ENCODE assay signal across 16 cellular contexts in genomic region chr13:47000166-47000565, GRCh38.
A peak's percentile ranks its signal among the peaks of the same experiment; 100 is the strongest.
DNase-seq lines count a peak whose midpoint lies in the region; ATAC-seq and TF ChIP-seq lines count a peak whose summit lies in the region.
"Had no signal": no experiment of that assay in that cellular context is flagged by ENCODE, and none has a peak within 500 bp of the region (broad histone marks: within the 10 kb centered on the region; RNA-seq: fewer than 3 reads in every experiment).

No MANE protein-coding gene starts in this region.

- H3K36me3 Mint-ChIP-seq in activated CD4-positive, alpha-beta memory T cell treated with anti-CD3 and anti-CD28 coated beads, Interleukin-2, amount 10 ng/mL, durations not matched to agents 7 days and 5 days (ENCODE audit: low read depth), result no peaks in the 10 kb centered on the region

- no peak overlapping the region for H3K27ac Mint-ChIP-seq in activated CD4-positive, alpha-beta memory T cell treated with anti-CD3 and anti-CD28 coated beads, Interleukin-2, amount 10 ng/mL, durations not matched to agents 7 days and 5 days

- dilution Hi-C loops in mammary epithelial cell (cut with HindIII; ENCODE audit: low sequenced_read_pairs), result no loop called here

- BruUV-seq in mammary epithelial cell (replicated peaks; lab: Mats Ljungman, UMichigan), result no TSS peak

- 54% methylated on average over 3 of the region's 3 CpGs for WGBS in mammary epithelial cell (ENCODE audit: low coverage, missing lambda C conversion rate)

- no peak overlapping the region for H2AFZ ChIP-seq in mammary epithelial cell (ENCODE audit: low read depth, low read length)

- no peak overlapping the region for H3K4me3 ChIP-seq in mammary epithelial cell (replicated peaks in 1 of 3; ENCODE audit: insufficient read depth in 1 of 3, low read depth in 2 of 3, low read length in 3 of 3)
- H3K4me3 ChIP-seq: Peyer's patch had no signal

- no peaks in the 10 kb centered on the region for H4K20me1 ChIP-seq in mammary epithelial cell (ENCODE audit: insufficient read depth, low read length)

- no peak overlapping the region for H3K27ac ChIP-seq in mammary epithelial cell (ENCODE audit: insufficient read depth, low read depth, low read length)
- H3K27ac ChIP-seq: C4-2B, Peyer's patch had no signal

- intact Hi-C loops in mammary epithelial cell (cut with micrococcal nuclease), result no loop called here

- no peak overlapping the region for H3K9ac ChIP-seq in mammary epithelial cell (ENCODE audit: insufficient read depth, low read length)

- H3K9me3 ChIP-seq in mammary epithelial cell (replicated peaks; ENCODE audit: insufficient read depth, low read length), result no peaks in the 10 kb centered on the region
- H3K9me3 ChIP-seq: Peyer's patch had no signal

- in situ Hi-C loops in mammary epithelial cell (cut with MboI; ENCODE audit: low sequenced_read_pairs in 2 of 2), result no loop called here

- TF ChIP-seq CTCF in mammary epithelial cell (conservative IDR thresholded peaks at IDR 0.05 in 1 of 2, IDR thresholded peaks at IDR 0.05 in 1 of 2; ENCODE audit: extremely low read depth in 1 of 2, insufficient read depth in 1 of 2, low read depth in 1 of 2, low read length in 2 of 2), result no peak

- no peaks in the 10 kb centered on the region for H3K9me3 Mint-ChIP-seq in activated CD4-positive, alpha-beta memory T cell treated with anti-CD3 and anti-CD28 coated beads, Interleukin-2, amount 10 ng/mL, durations not matched to agents 7 days and 5 days

- H3K27me3 Mint-ChIP-seq in activated CD4-positive, alpha-beta memory T cell treated with anti-CD3 and anti-CD28 coated beads, Interleukin-2, amount 10 ng/mL, durations not matched to agents 7 days and 5 days, result peaks cover 3% of the 10 kb centered on the region

- H3K4me2 ChIP-seq in mammary epithelial cell (ENCODE audit: insufficient read depth, low read depth, low read length), result no peak overlapping the region

- POLR2A ChIA-PET in activated CD4-positive, alpha-beta memory T cell treated with anti-CD3 and anti-CD28 coated beads, Interleukin-2, amount 10 ng/mL, durations not matched to agents 7 days and 5 days (lab: Charles Lee), result no interaction called here

- H3K4me1 ChIP-seq in mammary epithelial cell (ENCODE audit: insufficient read depth, low read length), result no peaks in the 10 kb centered on the region
- H3K4me1 ChIP-seq: Peyer's patch had no signal

- H3K4me3 Mint-ChIP-seq in activated CD4-positive, alpha-beta memory T cell treated with anti-CD3 and anti-CD28 coated beads, Interleukin-2, amount 10 ng/mL, durations not matched to agents 7 days and 5 days, result no peak overlapping the region

- H3K79me2 ChIP-seq in mammary epithelial cell (ENCODE audit: insufficient read depth, low read length), result no peaks in the 10 kb centered on the region

- H3K4me1 Mint-ChIP-seq in activated CD4-positive, alpha-beta memory T cell treated with anti-CD3 and anti-CD28 coated beads, Interleukin-2, amount 10 ng/mL, durations not matched to agents 7 days and 5 days, result no peaks in the 10 kb centered on the region

- DNase-seq in NCI-H82 (lab: John Stamatoyannopoulos, UW), result peak; percentile 55
- no peak for DNase-seq in NCI-H82 treated with DMSO at 0.1 percent for 48 hours (lab: John Stamatoyannopoulos, UW; ENCODE audit: unreplicated experiment)
- DNase-seq in NCI-H748 (lab: John Stamatoyannopoulos, UW; ENCODE audit: unreplicated experiment), result peak; percentile 58
- peak; percentile 21 for DNase-seq in mammary epithelial cell
- DNase-seq in activated CD4-positive, alpha-beta memory T cell treated with anti-CD3 and anti-CD28 coated beads, Interleukin-2, amount 10 ng/mL, durations not matched to agents 7 days and 5 days, result no peak
- DNase-seq in SIG-M5 (lab: John Stamatoyannopoulos, UW), result no peak
- no peak for DNase-seq in NCI-H2029 treated with DMSO at 0.1 percent for 48 hours (lab: John Stamatoyannopoulos, UW)
- DNase-seq: EL, NCI-H1436, NCI-H2081, NCI-H69, Peyer's patch, SHP77 treated with DMSO at 0.1 percent for 48 hours had no signal

- ATAC-seq in GM18520 (IDR thresholded peaks at IDR 0.05; ENCODE audit: unreplicated experiment), result no peak
- ATAC-seq: HepG2 had no signal

- H3K36me3 ChIP-seq in mammary epithelial cell (ENCODE audit: insufficient read depth, low read length), result no peaks in the 10 kb centered on the region
- H3K36me3 ChIP-seq: Peyer's patch had no signal

- no peaks in the 10 kb centered on the region for H3K27me3 ChIP-seq in mammary epithelial cell (ENCODE audit: insufficient read depth, low read length)
- H3K27me3 ChIP-seq: Peyer's patch had no signal

- CTCF ChIA-PET in mammary epithelial cell (lab: Charles Lee; ENCODE audit: low non-redundant PET), result no interaction called here
- CTCF ChIA-PET in activated CD4-positive, alpha-beta memory T cell treated with anti-CD3 and anti-CD28 coated beads, Interleukin-2, amount 10 ng/mL, durations not matched to agents 7 days and 5 days (lab: Charles Lee), result no interaction called here

Comparison
In these comparisons a context has a peak if more than half of its experiments do, and no peak if none do; other contexts are left out.
1. DNase-seq: peak in NCI-H82 (single experiment), NCI-H748 (single experiment) and mammary epithelial cell (single experiment); none in NCI-H82 treated with DMSO at 0.1 percent for 48 hours (single experiment), activated CD4-positive, alpha-beta memory T cell treated with anti-CD3 and anti-CD28 coated beads, Interleukin-2, amount 10 ng/mL, durations not matched to agents 7 days and 5 days (single experiment), SIG-M5 (single experiment) and NCI-H2029 treated with DMSO at 0.1 percent for 48 hours (single experiment).